In genomic region chr19:6587998-6588507, GRCh38 we compare ENCODE assay signal across 14 cellular contexts. TPM values are rescaled to one million over a fixed set of nuclear protein-coding genes. Genes with fewer than 3 reads are reported as not detected.
A peak's percentile ranks its signal among the peaks of the same experiment; 100 is the strongest.
DNase-seq lines count a peak whose midpoint lies in the region; ATAC-seq and TF ChIP-seq lines count a peak whose summit lies in the region.
"Had no signal": no experiment of that assay in that cellular context is flagged by ENCODE, and none has a peak within 500 bp of the region (broad histone marks: within the 10 kb centered on the region; RNA-seq: fewer than 3 reads in every experiment).

No MANE protein-coding gene starts in this region.

- DNase-seq in CD14-positive monocyte (ENCODE audit: low spot score) (no peak), glutamatergic neuron (no peak), NCI-H2107 treated with DMSO at 0.1 percent for 48 hours (lab: John Stamatoyannopoulos, UW; ENCODE audit: unreplicated experiment) (no peak), left cardiac atrium (no peak), NCI-H1694 treated with DMSO at 0.1 percent for 48 hours (lab: John Stamatoyannopoulos, UW) (no peak)
- DNase-seq: activated effector memory CD4-positive, alpha-beta T cell treated with anti-CD3 and anti-CD28 coated beads, Interleukin-2, amount 50 U/mL, for 16 hours; HFFc6; right lobe of liver had no signal

- no peaks in the 10 kb centered on the region for H3K36me3 ChIP-seq in ES-I3 (ENCODE audit: insufficient read depth, low read length)
- H3K36me3 ChIP-seq in SU-DHL-6 (ENCODE audit: low read length), result no peaks in the 10 kb centered on the region
- H3K36me3 ChIP-seq: Peyer's patch, right lobe of liver, suprapubic skin had no signal

- peaks cover 5% of the 10 kb centered on the region; the same call in 1 of the 2 replicates for H3F3A ChIP-seq in SU-DHL-6 (ENCODE audit: insufficient read depth)

- TF ChIP-seq CTCF in CD14-positive monocyte (IDR thresholded peaks at IDR 0.05) (no peak), SU-DHL-6 (IDR thresholded peaks at IDR 0.05; ENCODE audit: insufficient read depth, low read length, poor library complexity, severe bottlenecking) (no peak), glutamatergic neuron (IDR thresholded peaks at IDR 0.05; ENCODE audit: partially characterized antibody, unreplicated experiment) (no peak)

- H3K4me3 ChIP-seq in SU-DHL-6 (ENCODE audit: insufficient read depth, low read length, poor library complexity, severe bottlenecking), result peak overlapping the region; percentile 2
- H3K4me3 ChIP-seq: right lobe of liver had no signal

- H3K36me3 Mint-ChIP-seq in CD14-positive monocyte, result peaks cover 8 to 9% of the 10 kb centered on the region in 2 donors
- H3K36me3 Mint-ChIP-seq in glutamatergic neuron (ENCODE audit: unreplicated experiment), result no peaks in the 10 kb centered on the region

- H3K9ac ChIP-seq in ES-I3 (ENCODE audit: low read depth, low read length), result peak overlapping the region; percentile 69; the same call in 1 of the 2 replicates
- H3K9ac ChIP-seq in SU-DHL-6 (ENCODE audit: low read length), result peak overlapping the region; percentile 48

- H3K27ac ChIP-seq in SU-DHL-6 (ENCODE audit: low read depth, low read length), result peak overlapping the region; percentile 48; the same call in 1 of the 2 replicates
- H3K27ac ChIP-seq: right lobe of liver, suprapubic skin had no signal

- H3K9me3 Mint-ChIP-seq in CD14-positive monocyte (peaks cover 0 to 37% (median 20%) of the 10 kb centered on the region in 7 donors), glutamatergic neuron (ENCODE audit: unreplicated experiment) (peaks cover 6% of the 10 kb centered on the region)
- H3K9me3 Mint-ChIP-seq: HFFc6 had no signal

- H3K79me2 ChIP-seq in SU-DHL-6 (ENCODE audit: insufficient read depth, low read length), result no peaks in the 10 kb centered on the region

- H3K9me2 ChIP-seq in SU-DHL-6 (replicated peaks; ENCODE audit: insufficient read depth, low read length), result no peaks in the 10 kb centered on the region

- H4K20me1 ChIP-seq in SU-DHL-6 (ENCODE audit: low read depth, low read length), result no peaks in the 10 kb centered on the region

- 0 out of 2 replicates have a peak, but pooled peaks cover 2% of the 10 kb centered on the region for H3K4me1 ChIP-seq in ES-I3 (ENCODE audit: insufficient read depth, low read length)
- H3K4me1 ChIP-seq: right lobe of liver had no signal

- H3K27ac Mint-ChIP-seq in CD14-positive monocyte (peak overlapping the region in 4 of 7 donors; percentile 31 to 64 (median 46)), glutamatergic neuron (ENCODE audit: unreplicated experiment) (peak overlapping the region; percentile 59)
- H3K27ac Mint-ChIP-seq: HFFc6 had no signal

- H3K4me1 Mint-ChIP-seq in CD14-positive monocyte (peaks cover 59% of the 10 kb centered on the region), glutamatergic neuron (ENCODE audit: low read depth, unreplicated experiment) (peaks cover 14% of the 10 kb centered on the region)

- intact Hi-C loops in CD14-positive monocyte (cut with micrococcal nuclease), result no loop called here
- intact Hi-C loops in left cardiac atrium (cut with DNase I), result no loop called here

- H2AFZ ChIP-seq in SU-DHL-6 (ENCODE audit: low read depth, low read length, severe bottlenecking), result no peak overlapping the region

- no peaks in the 10 kb centered on the region for H3K27me3 ChIP-seq in SU-DHL-6 (ENCODE audit: low read length)

- ATAC-seq in left cardiac atrium, result no peak
- no peak for ATAC-seq in HG02623 (IDR thresholded peaks at IDR 0.05; ENCODE audit: unreplicated experiment)

- no peaks in the 10 kb centered on the region for H3K9me3 ChIP-seq in ES-I3 (ENCODE audit: control insufficient read depth, insufficient read depth, low read length)
- no peaks in the 10 kb centered on the region for H3K9me3 ChIP-seq in SU-DHL-6 (ENCODE audit: insufficient read depth, low read length)
- H3K9me3 ChIP-seq: Peyer's patch, right lobe of liver, suprapubic skin had no signal

- H3K4me3 Mint-ChIP-seq in CD14-positive monocyte, result peak overlapping the region in 1 of 2 donors; percentile 82
- H3K4me3 Mint-ChIP-seq in glutamatergic neuron (ENCODE audit: unreplicated experiment), result peak overlapping the region; percentile 98

- peak overlapping the region; percentile 66 for H3K4me2 ChIP-seq in SU-DHL-6 (ENCODE audit: low read depth, low read length, poor library complexity, severe bottlenecking)

- H3K27me3 Mint-ChIP-seq in CD14-positive monocyte (ENCODE audit: low read depth in 3 of 3) (peaks cover 75 to 76% (median 75%) of the 10 kb centered on the region in 3 donors), glutamatergic neuron (ENCODE audit: unreplicated experiment) (peaks cover 37% of the 10 kb centered on the region)

RNA-seq across cellular contexts. Expression of gene CD70, which starts 2.9 kb away (rescaled TPM):
- polyA plus RNA-seq in CD14-positive monocyte, result not detected
- total RNA-seq in glutamatergic neuron (ENCODE audit: unreplicated experiment) (4.7 TPM), left cardiac atrium (not detected)
- total RNA-seq: fibroblast of lung, HFFc6, Peyer's patch, right lobe of liver had no signal
- polyA plus RNA-seq: fibroblast of lung had no signal

RNA-seq across cellular contexts. Expression of gene TNFSF9, which starts 57.2 kb away (rescaled TPM):
- 1 to 10 TPM; 4.3 to 4.9 TPM for polyA plus RNA-seq in CD14-positive monocyte
- total RNA-seq in glutamatergic neuron (ENCODE audit: unreplicated experiment) (6.9 TPM), left cardiac atrium (under 1 TPM; 0.29 to 0.71 TPM)
